In the genomic region with DNA sequence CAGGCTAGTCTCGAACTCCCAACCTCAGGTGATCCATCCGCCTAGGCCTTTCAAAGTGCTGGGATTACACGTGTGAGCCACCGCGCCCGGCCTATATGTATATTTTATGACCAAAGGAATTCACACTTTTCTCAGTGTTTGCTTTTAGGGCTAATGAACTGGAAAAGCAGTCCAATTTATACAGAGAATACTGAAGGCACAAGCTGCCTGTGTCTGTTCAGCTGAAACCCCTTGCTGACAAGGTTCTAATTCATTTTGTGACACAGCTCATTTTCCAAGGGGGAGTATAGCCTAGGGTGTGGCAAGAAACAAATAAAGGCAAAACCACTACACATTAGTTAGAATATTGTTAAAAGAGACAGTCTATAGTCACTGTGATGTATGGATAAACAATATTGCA, we compare ENCODE assay signal across 24 cellular contexts.
"Had no signal": no experiment of that assay in that cellular context is flagged by ENCODE, and none has a peak within 500 bp of the region (broad histone marks: within the 10 kb centered on the region; RNA-seq: fewer than 3 reads in every experiment).

No MANE protein-coding gene starts in this region.

- DNase-seq: activated CD4-positive, alpha-beta T cell treated with anti-CD3 and anti-CD28 coated beads for 36 hours; activated CD4-positive, alpha-beta T cell treated with anti-CD3 and anti-CD28 coated beads, Interleukin-2, amount 50 U/mL, for 4 hours; activated CD8-positive, alpha-beta memory T cell treated with anti-CD3 and anti-CD28 coated beads, Interleukin-2, amount 10 ng/mL, durations not matched to agents 7 days and 5 days; activated gamma-delta T cell treated with Interleukin-2 at 50 U/mL for 16 hours; activated T-cell treated with anti-CD3 and anti-CD28 coated beads for 4 hours; amniotic stem cell; heart left ventricle; left ventricle myocardium superior; mammary epithelial cell; midbrain; ovary; stimulated activated CD4-positive, alpha-beta T cell treated with anti-CD3 and anti-CD28 coated beads, Interleukin-4, amount 100 ng/mL, for 24 hours; stomach; T-helper 9 cell; transverse colon; uterus had no signal

- H3K36me3 Mint-ChIP-seq: activated naive CD8-positive, alpha-beta T cell; natural killer cell treated with Interleukin-12 subunit alpha and Interleukin-12 subunit beta and Interleukin-15 and Interleukin-18, amount 100 ng/mL, for 72 hours had no signal

- H3K9me3 ChIP-seq: breast epithelium, gastroesophageal sphincter, heart left ventricle, neutrophil, ovary, prostate gland, stomach, transverse colon, uterus had no signal

- H3K4me3 ChIP-seq: breast epithelium, gastroesophageal sphincter, heart left ventricle, ovary, prostate gland, stomach, transverse colon, uterus had no signal

- H3K4me3 Mint-ChIP-seq: activated CD4-positive, alpha-beta T cell treated with anti-CD3 and anti-CD28 coated beads for 36 hours; activated CD8-positive, alpha-beta memory T cell treated with anti-CD3 and anti-CD28 coated beads, Interleukin-2, amount 10 ng/mL, durations not matched to agents 7 days and 5 days; activated naive CD8-positive, alpha-beta T cell; central memory CD8-positive, alpha-beta T cell; natural killer cell treated with Interleukin-12 subunit alpha and Interleukin-12 subunit beta and Interleukin-15 and Interleukin-18, amount 100 ng/mL, for 72 hours had no signal

- H3K4me1 ChIP-seq: breast epithelium, prostate gland, uterus had no signal

- H3K27ac ChIP-seq: breast epithelium, epithelial cell of prostate, gastroesophageal sphincter, heart left ventricle, neutrophil, ovary, prostate gland, stomach, transverse colon, uterus had no signal

- ATAC-seq: activated CD4-positive, alpha-beta T cell treated with anti-CD3 and anti-CD28 coated beads for 36 hours; activated CD8-positive, alpha-beta memory T cell treated with anti-CD3 and anti-CD28 coated beads, Interleukin-2, amount 10 ng/mL, durations not matched to agents 7 days and 5 days; gastroesophageal sphincter; heart left ventricle; left ventricle myocardium superior; natural killer cell treated with Interleukin-12 subunit alpha and Interleukin-12 subunit beta and Interleukin-15 and Interleukin-18, amount 100 ng/mL, for 72 hours had no signal

- H3K36me3 ChIP-seq: breast epithelium, gastroesophageal sphincter, heart left ventricle, neutrophil, ovary, prostate gland, stomach, transverse colon, uterus had no signal

- H3K27me3 ChIP-seq: breast epithelium, gastroesophageal sphincter, heart left ventricle, neutrophil, ovary, stomach, transverse colon, uterus had no signal

- H3K9me3 Mint-ChIP-seq: central memory CD8-positive, alpha-beta T cell; natural killer cell treated with Interleukin-12 subunit alpha and Interleukin-12 subunit beta and Interleukin-15 and Interleukin-18, amount 100 ng/mL, for 72 hours had no signal

- H3K27me3 Mint-ChIP-seq: activated CD4-positive, alpha-beta T cell treated with anti-CD3 and anti-CD28 coated beads for 36 hours; activated CD8-positive, alpha-beta memory T cell treated with anti-CD3 and anti-CD28 coated beads, Interleukin-2, amount 10 ng/mL, durations not matched to agents 7 days and 5 days; activated naive CD8-positive, alpha-beta T cell; central memory CD8-positive, alpha-beta T cell; natural killer cell treated with Interleukin-12 subunit alpha and Interleukin-12 subunit beta and Interleukin-15 and Interleukin-18, amount 100 ng/mL, for 72 hours had no signal

- H3K27ac Mint-ChIP-seq: activated CD4-positive, alpha-beta T cell treated with anti-CD3 and anti-CD28 coated beads for 36 hours; activated CD8-positive, alpha-beta memory T cell treated with anti-CD3 and anti-CD28 coated beads, Interleukin-2, amount 10 ng/mL, durations not matched to agents 7 days and 5 days; activated naive CD8-positive, alpha-beta T cell had no signal
